Comparison of ENCODE assay signal across 18 cellular contexts in the genomic region with DNA sequence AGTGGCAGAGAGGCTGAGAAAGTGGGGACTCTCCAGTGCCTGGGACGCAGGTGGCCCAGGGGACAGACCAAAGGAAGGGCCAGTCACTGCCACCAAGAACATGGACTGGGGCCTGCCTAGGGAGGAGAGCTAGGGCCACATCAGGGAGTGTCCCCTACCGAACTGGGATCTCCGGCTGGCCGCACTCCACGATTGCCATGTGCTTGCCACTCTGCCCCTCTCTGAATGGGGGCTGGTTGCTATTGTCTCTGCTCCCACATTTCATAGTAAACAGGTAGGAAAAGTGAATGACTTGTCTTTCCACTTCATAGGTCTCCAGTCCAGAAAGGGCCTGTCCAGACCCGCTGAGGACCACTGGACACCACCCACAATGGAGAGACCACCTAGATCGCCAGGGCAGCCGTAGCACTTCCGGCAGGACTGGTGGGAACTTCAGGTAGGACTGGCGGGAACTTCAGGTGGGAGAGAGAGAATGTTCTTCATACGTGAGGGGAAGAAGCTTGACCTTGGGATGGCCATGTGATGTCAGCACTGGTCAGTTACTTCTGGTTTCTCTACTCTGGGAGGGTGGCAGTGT.
"Had no signal": no experiment of that assay in that cellular context is flagged by ENCODE, and none has a peak within 500 bp of the region (broad histone marks: within the 10 kb centered on the region; RNA-seq: fewer than 3 reads in every experiment).

No MANE protein-coding gene starts in this region.

- H3K9me3 ChIP-seq: gastrocnemius medialis, neutrophil, sigmoid colon had no signal

- H3K4me3 Mint-ChIP-seq: naive B cell, nephron had no signal

- H3K27ac ChIP-seq: gastrocnemius medialis, neutrophil, right atrium auricular region, sigmoid colon, skin epidermis, stomach had no signal

- H3K4me3 ChIP-seq: gastrocnemius medialis, right atrium auricular region, sigmoid colon, skin epidermis, stomach had no signal

- H3K36me3 ChIP-seq: gastrocnemius medialis, neutrophil, right atrium auricular region, sigmoid colon, stomach had no signal

- FAIRE-seq: endometrium had no signal

- H3K27me3 ChIP-seq: right atrium auricular region, sigmoid colon had no signal

- DNase-seq: effector memory CD4-positive, alpha-beta T cell; gastrocnemius medialis; glutamatergic neuron; left colon; mesendoderm; naive B cell; sigmoid colon; stimulated activated CD4-positive, alpha-beta T cell treated with anti-CD3 and anti-CD28 coated beads, Interleukin-2, amount 100 ng/mL, for 24 hours; stimulated activated CD4-positive, alpha-beta T cell treated with anti-CD3 and anti-CD28 coated beads, Interleukin-4, amount 100 ng/mL, for 4 hours; stimulated activated naive CD4-positive, alpha-beta T cell; stomach; substantia nigra; trophoblast cell had no signal

- H3K4me1 ChIP-seq: gastrocnemius medialis had no signal

- H3K4me1 Mint-ChIP-seq: nephron had no signal

- H3K27ac Mint-ChIP-seq: nephron had no signal

- H3K36me3 Mint-ChIP-seq: naive B cell had no signal
